ENCODE assay signal across 8 cellular contexts in the genomic region with DNA sequence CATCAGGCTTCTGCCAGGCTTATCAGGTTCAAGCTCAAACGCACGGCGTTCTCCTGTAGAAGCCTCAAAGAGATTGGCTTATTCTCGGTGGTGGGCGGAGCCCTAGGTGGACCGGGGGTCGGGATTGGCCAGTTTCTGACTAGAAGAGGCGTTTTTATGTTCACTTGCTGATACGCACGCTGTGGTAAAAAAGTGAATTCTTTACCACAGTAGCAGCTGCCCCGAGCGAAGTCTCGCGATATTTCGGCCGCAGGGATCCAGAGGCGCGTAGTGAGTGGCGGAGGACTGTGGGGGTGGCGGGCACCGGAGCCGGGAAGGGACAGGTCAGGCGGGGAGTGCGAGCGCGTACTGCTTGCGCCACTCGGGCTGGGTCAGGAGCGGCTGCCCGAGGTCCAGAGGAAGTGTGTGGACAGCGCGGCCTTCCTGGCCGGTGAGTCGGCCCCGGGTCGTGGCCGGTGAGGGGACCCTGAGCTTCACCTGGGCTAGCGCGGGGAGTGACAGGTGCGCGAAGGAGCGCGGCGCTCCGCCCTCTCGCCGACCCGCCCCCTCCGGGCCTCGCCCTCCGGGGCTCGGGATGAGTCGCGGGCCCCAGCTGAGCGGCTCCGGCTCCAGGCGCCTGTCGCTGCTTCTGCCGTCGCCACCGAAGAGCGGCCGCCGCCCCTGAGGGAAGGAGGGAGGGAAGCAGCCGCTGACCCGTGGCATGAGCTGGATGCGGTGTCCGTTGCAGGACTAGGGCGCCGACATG. TPM values are rescaled to one million over a fixed set of nuclear protein-coding genes. Genes with fewer than 3 reads are reported as not detected.
DNase-seq lines count a peak whose midpoint lies in the region; FAIRE-seq and TF ChIP-seq lines count a peak whose summit lies in the region.

A gene with protein sequence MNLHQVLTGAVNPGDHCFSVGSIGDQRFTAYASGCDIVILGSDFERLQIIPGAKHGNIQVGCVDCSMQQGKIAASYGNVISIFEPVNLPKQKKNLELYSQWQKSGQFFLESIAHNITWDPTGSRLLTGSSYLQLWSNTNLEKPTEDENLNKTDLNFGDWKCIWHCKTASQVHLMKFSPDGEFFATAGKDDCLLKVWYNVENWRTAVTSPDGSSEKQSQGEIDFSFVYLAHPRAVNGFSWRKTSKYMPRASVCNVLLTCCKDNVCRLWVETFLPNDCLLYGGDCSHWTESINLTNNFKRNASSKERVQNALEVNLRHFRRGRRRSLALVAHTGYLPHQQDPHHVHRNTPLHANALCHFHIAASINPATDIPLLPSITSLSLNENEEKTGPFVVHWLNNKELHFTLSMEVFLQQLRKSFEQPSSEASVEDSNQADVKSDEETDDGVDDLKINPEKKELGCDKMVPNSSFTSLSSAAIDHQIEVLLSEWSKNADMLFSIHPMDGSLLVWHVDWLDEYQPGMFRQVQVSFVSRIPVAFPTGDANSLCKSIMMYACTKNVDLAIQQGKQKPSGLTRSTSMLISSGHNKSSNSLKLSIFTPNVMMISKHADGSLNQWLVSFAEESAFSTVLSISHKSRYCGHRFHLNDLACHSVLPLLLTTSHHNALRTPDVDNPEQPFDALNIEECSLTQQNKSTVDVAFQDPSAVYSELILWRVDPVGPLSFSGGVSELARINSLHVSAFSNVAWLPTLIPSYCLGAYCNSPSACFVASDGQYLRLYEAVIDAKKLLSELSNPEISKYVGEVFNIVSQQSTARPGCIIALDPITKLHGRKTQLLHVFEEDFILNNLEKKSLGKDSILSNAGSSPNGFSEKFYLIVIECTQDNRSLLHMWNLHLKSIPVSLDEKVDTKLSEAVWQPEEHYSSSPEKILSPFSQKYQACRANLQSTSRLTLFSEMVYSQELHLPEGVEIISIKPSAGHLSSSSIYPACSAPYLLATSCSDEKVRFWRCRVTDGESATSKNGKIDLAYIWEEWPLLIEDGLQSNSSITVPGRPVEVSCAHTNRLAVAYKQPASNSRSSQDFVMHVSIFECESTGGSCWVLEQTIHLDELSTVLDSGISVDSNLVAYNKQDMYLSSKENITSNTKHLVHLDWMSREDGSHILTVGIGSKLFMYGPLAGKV (N-terminal part only) (plus strand): TSS at position 260 of the 745 bp plus-strand sequence. CDS start 483 bp downstream, at position 743.

- H2BK120ac ChIP-seq in neuronal stem cell (ENCODE audit: low read depth, low read length), result no peak within 1 kb of the TSS

- H3K4me2 ChIP-seq in neuronal stem cell (ENCODE audit: insufficient read depth, low read length, poor library complexity, severe bottlenecking), result peak within 1 kb of the TSS; percentile 81

- peak within 1 kb of the TSS; percentile 87 for H2BK5ac ChIP-seq in neuronal stem cell (ENCODE audit: low read length)

- H3K14ac ChIP-seq in neuronal stem cell (ENCODE audit: low read length), result peak within 1 kb of the TSS; percentile 89

- CTCF ChIA-PET in activated naive CD4-positive, alpha-beta T cell treated with anti-CD3 and anti-CD28 coated beads for 36 hours (lab: Charles Lee), result interaction anchor here (0.8 to 1.6 kb wide), 6 partner anchors 47 to 364 kb away, joined by 3 to 5 read pairs (median 4); no protein-coding TSS in a partner anchor

- peak within 1 kb of the TSS; percentile 100 for H3K23ac ChIP-seq in neuronal stem cell (ENCODE audit: low read depth, low read length, poor library complexity)

- peaks cover 6% of the 10 kb centered on the region for H3K36me3 Mint-ChIP-seq in activated naive CD4-positive, alpha-beta T cell treated with anti-CD3 and anti-CD28 coated beads for 36 hours (ENCODE audit: low read depth)

- peak within 1 kb of the TSS; percentile 99 for H3K18ac ChIP-seq in neuronal stem cell (ENCODE audit: low read length)

- H3K79me1 ChIP-seq in neuronal stem cell (ENCODE audit: low read depth, low read length), result peaks cover 2% of the 10 kb centered on the region

- TF ChIP-seq CTCF in HFF-Myc (IDR thresholded peaks at IDR 0.05; ENCODE audit: low read depth, low read length, missing control alignments) (no peak), subcutaneous adipose tissue (IDR thresholded peaks at IDR 0.05; ENCODE audit: low read depth) (no peak)

- H3K4me3 Mint-ChIP-seq in activated naive CD4-positive, alpha-beta T cell treated with anti-CD3 and anti-CD28 coated beads for 36 hours, result peak within 1 kb of the TSS; percentile 95

- H2AK5ac ChIP-seq in neuronal stem cell (ENCODE audit: low read depth, low read length), result peak within 1 kb of the TSS; percentile 96

- no peaks in the 10 kb centered on the region for H3K27me3 ChIP-seq in neuronal stem cell (ENCODE audit: control insufficient read depth in 3 of 3, insufficient read depth in 3 of 3, low read depth in 1 of 3, low read length in 3 of 3)

- peak within 1 kb of the TSS; percentile 98 for H2AFZ ChIP-seq in neuronal stem cell (ENCODE audit: low read length)

- H3K27me3 Mint-ChIP-seq in activated naive CD4-positive, alpha-beta T cell treated with anti-CD3 and anti-CD28 coated beads for 36 hours (ENCODE audit: low read depth), result peaks cover 2% of the 10 kb centered on the region

- no peak within 1 kb of the TSS for H2BK15ac ChIP-seq in neuronal stem cell (ENCODE audit: low read length)

- no peak within 1 kb of the TSS for H4K91ac ChIP-seq in neuronal stem cell (ENCODE audit: low read depth, low read length, poor library complexity)

- peak within 1 kb of the TSS; percentile 79 for H3K4me3 ChIP-seq in HFF-Myc (replicated peaks; ENCODE audit: low read depth, low read length)
- peak within 1 kb of the TSS; percentile 70 to 99 for H3K4me3 ChIP-seq in neuronal stem cell (ENCODE audit: low read length in 2 of 2)

- FAIRE-seq in frontal cortex (lab: Jason Lieb, UNC), result peak; percentile 50

- no peak within 1 kb of the TSS for H4K8ac ChIP-seq in neuronal stem cell (ENCODE audit: low read depth, low read length)

- DNase-seq in GF-D8 (lab: John Stamatoyannopoulos, UW) (peak; percentile 93), HFF-Myc (ENCODE audit: extremely low read depth, low read depth) (peak; percentile 98), NAMALWA (ENCODE audit: low spot score) (peak; percentile 99), SK-N-DZ (ENCODE audit: low spot score) (peak; percentile 99), frontal cortex (ENCODE audit: low spot score in 2 of 2) (peak; percentile 77 to 80), neuronal stem cell (ENCODE audit: low spot score) (peak; percentile 98)
- DNase-seq in activated naive CD4-positive, alpha-beta T cell treated with anti-CD3 and anti-CD28 coated beads for 36 hours, result peak; percentile 100

- peak within 1 kb of the TSS; percentile 97 for H3K9ac ChIP-seq in neuronal stem cell (ENCODE audit: low read depth, low read length, poor library complexity)

- no peak within 1 kb of the TSS for H3K4ac ChIP-seq in neuronal stem cell (ENCODE audit: low read length)

- no peaks in the 10 kb centered on the region for H3K36me3 ChIP-seq in neuronal stem cell (replicated peaks in 1 of 2; ENCODE audit: control insufficient read depth in 2 of 2, insufficient read depth in 2 of 2, low read length in 2 of 2)

- peak within 1 kb of the TSS; percentile 90 for H3K27ac ChIP-seq in neuronal stem cell (replicated peaks; ENCODE audit: low read length)

- H3K4me1 ChIP-seq in neuronal stem cell (ENCODE audit: control insufficient read depth in 2 of 2, insufficient read depth in 1 of 2, low read depth in 1 of 2, low read length in 2 of 2), result no peaks in the 10 kb centered on the region

- H3K4me1 Mint-ChIP-seq in activated naive CD4-positive, alpha-beta T cell treated with anti-CD3 and anti-CD28 coated beads for 36 hours (ENCODE audit: low read depth), result peaks cover 38% of the 10 kb centered on the region

- H3K27ac Mint-ChIP-seq in activated naive CD4-positive, alpha-beta T cell treated with anti-CD3 and anti-CD28 coated beads for 36 hours, result peak within 1 kb of the TSS; percentile 97

- no peaks in the 10 kb centered on the region for H3K9me3 ChIP-seq in neuronal stem cell (replicated peaks in 1 of 2; ENCODE audit: control insufficient read depth in 2 of 2, insufficient read depth in 1 of 2, low read depth in 1 of 2, low read length in 2 of 2)

- WGBS in neuronal stem cell (ENCODE audit: extremely low coverage in 2 of 2, insufficient read length in 2 of 2, insufficient replicate concordance in 1 of 2), 2 donors, result no CpG with 5 or more reads among the region's 70 CpGs

- H3K9me3 Mint-ChIP-seq in activated naive CD4-positive, alpha-beta T cell treated with anti-CD3 and anti-CD28 coated beads for 36 hours, result no peaks in the 10 kb centered on the region

- peak within 1 kb of the TSS; percentile 73 for H2BK12ac ChIP-seq in neuronal stem cell (ENCODE audit: low read length)

- intact Hi-C loops in activated naive CD4-positive, alpha-beta T cell treated with anti-CD3 and anti-CD28 coated beads for 36 hours (cut with micrococcal nuclease), result loop anchor here (1.0 to 2.0 kb wide), 12 partner anchors 8 to 381 kb away; partner anchors contain the start of genes DTWD2 and HSD17B4

RNA-seq across cellular contexts. Expression of the gene that starts here (rescaled TPM):
- 19.1 and 19.9 TPM in 2 replicates for polyA plus RNA-seq in SK-N-DZ (2014; cell fraction: cytosol; rRNA removed)
- 13.4 and 16.8 TPM in 2 replicates for polyA plus RNA-seq in SK-N-DZ (2014; cell fraction: nucleus; rRNA removed)
- 10 to 100 TPM; 16.4 to 18.0 TPM for total RNA-seq in activated naive CD4-positive, alpha-beta T cell treated with anti-CD3 and anti-CD28 coated beads for 36 hours
- total RNA-seq in frontal cortex (104 TPM), subcutaneous adipose tissue (100 to 1,000 TPM in 1 of 4 donors, 10 to 100 TPM in 3; 67.1 to 115 (median 83.3) TPM)
- polyA plus RNA-seq in neuronal stem cell (2013, experiment 1 of 2), result 7.9 TPM
- polyA plus RNA-seq in neuronal stem cell (2013, experiment 2 of 2), result 8.6 TPM

Comparison
In these comparisons a context has a peak if more than half of its experiments do, and no peak if none do; other contexts are left out.
1. Peak in every context shown above with its lines: DNase-seq, H3K4me3 ChIP-seq and H3K27ac ChIP-seq.